In the genomic region with DNA sequence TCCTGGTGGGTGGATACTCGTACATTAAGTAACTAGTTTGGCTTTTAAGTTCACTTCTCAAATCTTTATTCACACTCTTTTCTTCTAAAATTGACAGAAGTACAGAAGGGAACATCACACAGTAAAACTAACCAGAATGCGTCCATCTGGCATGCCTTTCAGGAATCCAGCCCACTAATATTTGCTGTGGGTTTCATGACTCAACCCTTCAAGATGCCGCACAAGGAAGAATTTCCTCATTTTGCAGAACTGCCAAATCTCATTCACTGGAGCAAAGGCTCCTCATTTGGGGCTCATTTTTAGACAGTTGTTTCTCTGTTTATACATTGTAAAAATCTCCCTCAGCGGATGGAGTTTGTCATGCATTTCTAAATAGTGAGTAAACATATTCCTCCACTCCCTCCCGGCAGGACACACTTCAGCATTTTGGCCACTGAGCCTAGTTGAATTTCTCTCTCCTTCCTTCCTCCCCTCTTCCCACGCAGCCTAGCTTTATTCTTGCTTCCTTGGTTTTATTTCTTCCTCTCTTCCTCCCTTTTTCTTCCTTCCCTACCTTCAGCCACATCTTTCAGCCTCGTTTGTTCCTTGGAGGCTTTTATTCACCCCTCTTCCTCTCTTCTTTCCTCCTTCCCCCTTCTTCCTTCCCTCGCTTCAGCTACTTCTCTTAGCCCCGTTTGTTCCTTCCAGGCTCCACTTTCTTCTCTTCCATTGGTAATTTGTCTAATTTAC, we compare ENCODE assay signal across 8 cellular contexts.
A peak's percentile ranks its signal among the peaks of the same experiment; 100 is the strongest.
DNase-seq lines count a peak whose midpoint lies in the region; ATAC-seq, FAIRE-seq and TF ChIP-seq lines count a peak whose summit lies in the region.

No MANE protein-coding gene starts in this region.

- no peak for TF ChIP-seq EP300 in A549 (IDR thresholded peaks at IDR 0.05)

- DNase-seq in A549 (ENCODE audit: low read depth in 1 of 2, low spot score in 1 of 2) (peak; percentile 4 to 58), H54 (ENCODE audit: insufficient read length, low spot score) (peak; percentile 4), SK-MEL-5 (ENCODE audit: low read depth, low spot score) (peak; percentile 70), naive B cell (no peak)

- TF ChIP-seq POLR2A in A549 (IDR thresholded peaks at IDR 0.05; ENCODE audit: low read length) (no peak), H54 (IDR thresholded peaks at IDR 0.05; ENCODE audit: low read depth, low read length) (no peak)

- peak overlapping the region in 2 of 6 donors; percentile 41 to 59 for H3K27ac Mint-ChIP-seq in naive B cell

- CTCF ChIA-PET in A549 (lab: Yijun Ruan, JAX): interaction anchor here (1.2 to 2.1 kb wide), 2 partner anchors 13 to 14 kb away, joined by 3 to 7 read pairs; no protein-coding TSS in a partner anchor

- H3K27ac ChIP-seq in A549 (peak overlapping the region; percentile 89 to 98), esophagus (ENCODE audit: low read depth in 2 of 2, low read length in 1 of 2) (peak overlapping the region; percentile 47 to 94)

- H3K9me3 Mint-ChIP-seq in naive B cell: no peaks in the 10 kb centered on the region

- peak; percentile 48 to 57; a peak in 5 of 6 replicates for ATAC-seq in A549
- no peak for ATAC-seq in naive B cell (ENCODE audit: low read depth in 2 of 2)
- no peak for ATAC-seq in GM18907 (IDR thresholded peaks at IDR 0.05; ENCODE audit: unreplicated experiment)
- ATAC-seq in GM21576 (IDR thresholded peaks at IDR 0.05; ENCODE audit: unreplicated experiment): no peak
- ATAC-seq in GM21515 (IDR thresholded peaks at IDR 0.05; ENCODE audit: unreplicated experiment): no peak

- H3K9me3 ChIP-seq in A549 (no peaks in the 10 kb centered on the region), esophagus (ENCODE audit: control insufficient read depth in 2 of 2, insufficient read depth in 1 of 2, low read depth in 1 of 2, low read length in 1 of 2) (no peaks in the 10 kb centered on the region)

- H3K4me3 ChIP-seq in A549: peak overlapping the region; percentile 59
- peak overlapping the region; percentile 6 to 71 for H3K4me3 ChIP-seq in esophagus (ENCODE audit: low read depth in 1 of 2, low read length in 2 of 2)

- POLR2A ChIA-PET in A549 (lab: Yijun Ruan, JAX): interaction anchor here (0.5 kb wide), 1 partner anchor 1510 kb away, joined by 7 read pairs; no protein-coding TSS in a partner anchor

- in situ Hi-C loops in SK-MEL-5 (cut with HindIII; ENCODE audit: low pct_unique_long_range_greater_than_20kb, low sequenced_read_pairs): no loop called here

- peaks cover 0 to 2% of the 10 kb centered on the region in 2 donors for H3K27me3 ChIP-seq in esophagus (ENCODE audit: control insufficient read depth in 1 of 2, insufficient read depth in 2 of 2, low read length in 2 of 2)

- no peaks in the 10 kb centered on the region for H3K36me3 ChIP-seq in esophagus (ENCODE audit: control insufficient read depth in 2 of 2, insufficient read depth in 2 of 2, low read length in 1 of 2)

- 2% methylated on average over 9 of the region's 9 CpGs for WGBS in A549 (ENCODE audit: missing lambda C conversion rate)
- WGBS in esophagus, 2 donors: 6 to 15% methylated on average over 9 of the region's 9 CpGs

- H3K27me3 Mint-ChIP-seq in naive B cell: peaks cover 8 to 19% (median 15%) of the 10 kb centered on the region in 3 donors

- no peak for TF ChIP-seq RAD21 in A549 (conservative IDR thresholded peaks at IDR 0.05 in 1 of 2, IDR thresholded peaks at IDR 0.05 in 1 of 2)

- peak overlapping the region; percentile 27 to 83 (median 68) for H3K4me3 Mint-ChIP-seq in naive B cell

- no peaks in the 10 kb centered on the region for H3K36me3 Mint-ChIP-seq in naive B cell

- FAIRE-seq in A549 (lab: Jason Lieb, UNC): no peak
- FAIRE-seq in H54 (lab: Jason Lieb, UNC): peak; percentile 95

- H3K4me2 ChIP-seq in A549: peak overlapping the region; percentile 79

- H3K4me1 Mint-ChIP-seq in naive B cell: peaks cover 10 to 13% (median 13%) of the 10 kb centered on the region in 3 donors

- no peak for TF ChIP-seq CTCF in A549 (IDR thresholded peaks at IDR 0.05)

- H3K4me1 ChIP-seq in A549 (peaks cover 16% of the 10 kb centered on the region), esophagus (ENCODE audit: control insufficient read depth in 2 of 2, insufficient read depth in 2 of 2, low read length in 1 of 2) (no peaks in the 10 kb centered on the region)

TF ChIP-seq in A549, 52 proteins besides CTCF, POLR2A, EP300 and RAD21:
- TF ChIP-seq CEBPB (IDR thresholded peaks at IDR 0.05) (peak in 1 of 2 experiments; percentile 38; a peak in 1 of 4 replicates), FOSL2 (IDR thresholded peaks at IDR 0.05) (no peak), FOSL2 (CRISPR knock-in tag; IDR thresholded peaks at IDR 0.05) (peak; percentile 55), CHD4 (IDR thresholded peaks at IDR 0.05; ENCODE audit: borderline replicate concordance) (no peak), GATA3 (IDR thresholded peaks at IDR 0.05; ENCODE audit: borderline replicate concordance) (peak; percentile 33; the same call in 1 of the 2 replicates), HOXB5 (CRISPR knock-in tag; IDR thresholded peaks at IDR 0.05) (no peak), JUNB (IDR thresholded peaks at IDR 0.05) (peak; percentile 53; the same call in 1 of the 2 replicates), POLR2AphosphoS2 (conservative IDR thresholded peaks at IDR 0.05; ENCODE audit: low read length) (no peak)
- TF ChIP-seq, protein P1, sequence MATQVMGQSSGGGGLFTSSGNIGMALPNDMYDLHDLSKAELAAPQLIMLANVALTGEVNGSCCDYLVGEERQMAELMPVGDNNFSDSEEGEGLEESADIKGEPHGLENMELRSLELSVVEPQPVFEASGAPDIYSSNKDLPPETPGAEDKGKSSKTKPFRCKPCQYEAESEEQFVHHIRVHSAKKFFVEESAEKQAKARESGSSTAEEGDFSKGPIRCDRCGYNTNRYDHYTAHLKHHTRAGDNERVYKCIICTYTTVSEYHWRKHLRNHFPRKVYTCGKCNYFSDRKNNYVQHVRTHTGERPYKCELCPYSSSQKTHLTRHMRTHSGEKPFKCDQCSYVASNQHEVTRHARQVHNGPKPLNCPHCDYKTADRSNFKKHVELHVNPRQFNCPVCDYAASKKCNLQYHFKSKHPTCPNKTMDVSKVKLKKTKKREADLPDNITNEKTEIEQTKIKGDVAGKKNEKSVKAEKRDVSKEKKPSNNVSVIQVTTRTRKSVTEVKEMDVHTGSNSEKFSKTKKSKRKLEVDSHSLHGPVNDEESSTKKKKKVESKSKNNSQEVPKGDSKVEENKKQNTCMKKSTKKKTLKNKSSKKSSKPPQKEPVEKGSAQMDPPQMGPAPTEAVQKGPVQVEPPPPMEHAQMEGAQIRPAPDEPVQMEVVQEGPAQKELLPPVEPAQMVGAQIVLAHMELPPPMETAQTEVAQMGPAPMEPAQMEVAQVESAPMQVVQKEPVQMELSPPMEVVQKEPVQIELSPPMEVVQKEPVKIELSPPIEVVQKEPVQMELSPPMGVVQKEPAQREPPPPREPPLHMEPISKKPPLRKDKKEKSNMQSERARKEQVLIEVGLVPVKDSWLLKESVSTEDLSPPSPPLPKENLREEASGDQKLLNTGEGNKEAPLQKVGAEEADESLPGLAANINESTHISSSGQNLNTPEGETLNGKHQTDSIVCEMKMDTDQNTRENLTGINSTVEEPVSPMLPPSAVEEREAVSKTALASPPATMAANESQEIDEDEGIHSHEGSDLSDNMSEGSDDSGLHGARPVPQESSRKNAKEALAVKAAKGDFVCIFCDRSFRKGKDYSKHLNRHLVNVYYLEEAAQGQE (IDR thresholded peaks at IDR 0.05): no peak
- TF ChIP-seq, protein P2, sequence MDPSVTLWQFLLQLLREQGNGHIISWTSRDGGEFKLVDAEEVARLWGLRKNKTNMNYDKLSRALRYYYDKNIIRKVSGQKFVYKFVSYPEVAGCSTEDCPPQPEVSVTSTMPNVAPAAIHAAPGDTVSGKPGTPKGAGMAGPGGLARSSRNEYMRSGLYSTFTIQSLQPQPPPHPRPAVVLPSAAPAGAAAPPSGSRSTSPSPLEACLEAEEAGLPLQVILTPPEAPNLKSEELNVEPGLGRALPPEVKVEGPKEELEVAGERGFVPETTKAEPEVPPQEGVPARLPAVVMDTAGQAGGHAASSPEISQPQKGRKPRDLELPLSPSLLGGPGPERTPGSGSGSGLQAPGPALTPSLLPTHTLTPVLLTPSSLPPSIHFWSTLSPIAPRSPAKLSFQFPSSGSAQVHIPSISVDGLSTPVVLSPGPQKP (IDR thresholded peaks at IDR 0.05; ENCODE audit: low read depth, low read length): no peak

Comparison
In these comparisons a context has a peak if more than half of its experiments do, and no peak if none do; other contexts are left out.
1. ATAC-seq: peak in A549 (2 of 2); none in naive B cell (0 of 2), GM18907 (single experiment), GM21576 (single experiment) and GM21515 (single experiment).